Comparison of ENCODE assay signal across 35 cellular contexts in the genomic region with DNA sequence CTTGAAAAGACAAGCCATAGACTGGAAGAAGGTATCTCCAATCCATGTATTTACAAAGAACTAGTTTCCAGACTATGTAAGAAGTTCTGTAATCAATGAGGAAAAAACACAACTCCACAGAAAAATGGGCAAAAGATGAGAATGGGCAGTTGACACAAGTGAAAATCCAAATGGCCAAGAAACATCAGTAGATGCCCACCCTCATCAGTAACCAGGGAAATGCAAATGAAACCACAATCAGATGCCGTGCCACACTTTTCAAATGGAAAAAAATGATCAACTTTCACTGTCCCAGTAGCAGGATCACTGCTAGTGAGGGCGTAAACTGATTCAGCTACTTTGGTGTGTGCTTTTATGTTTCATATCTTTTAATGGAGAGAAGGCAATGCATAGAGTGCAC. TPM values are rescaled to one million over a fixed set of nuclear protein-coding genes. Genes with fewer than 3 reads are reported as not detected.
"Had no signal": no experiment of that assay in that cellular context is flagged by ENCODE, and none has a peak within 500 bp of the region (broad histone marks: within the 10 kb centered on the region; RNA-seq: fewer than 3 reads in every experiment).

No MANE protein-coding gene starts in this region.

- H3K36me3 ChIP-seq: adrenal gland, brain microvascular endothelial cell, breast epithelium had no signal

- H3K4me1 Mint-ChIP-seq: activated CD4-positive, alpha-beta T cell treated with anti-CD3 and anti-CD28 coated beads, Interleukin-2, amount 10 ng/mL, durations not matched to agents 24 days and 14 days; activated naive CD8-positive, alpha-beta T cell treated with anti-CD3 and anti-CD28 coated beads for 36 hours; activated T-helper 17 cell treated with anti-CD3 and anti-CD28 coated beads, Interleukin-2, amount 50 U/mL, for 72 hours had no signal

- H3K27ac Mint-ChIP-seq: activated B cell treated with CpG ODN at 0.5 μM for 24 hours; activated CD4-positive, alpha-beta memory T cell treated with anti-CD3 and anti-CD28 coated beads for 36 hours; activated CD4-positive, alpha-beta T cell treated with anti-CD3 and anti-CD28 coated beads, Interleukin-2, amount 10 ng/mL, durations not matched to agents 24 days and 14 days; activated CD8-positive, alpha-beta T cell treated with anti-CD3 and anti-CD28 coated beads for 36 hours; activated naive CD4-positive, alpha-beta T cell treated with anti-CD3 and anti-CD28 coated beads for 36 hours; activated naive CD4-positive, alpha-beta T cell treated with anti-CD3 and anti-CD28 coated beads, Interleukin-2, amount 50 U/mL, for 72 hours; activated naive CD8-positive, alpha-beta T cell treated with anti-CD3 and anti-CD28 coated beads for 36 hours; activated T-cell treated with anti-CD3 and anti-CD28 coated beads, Interleukin-2, amount 50 U/mL, for 72 hours; activated T-helper 1 cell treated with anti-CD3 and anti-CD28 coated beads, Interleukin-12 subunit alpha, Interleukin-12 subunit beta, Interleukin-2, Interleukin-4 antibody, amounts not matched to agents 30 ng/mL and 10 ng/mL and 1 ng/mL, durations not matched to agents 14 hours and 24 hours and 36 hours; activated T-helper 17 cell treated with anti-CD3 and anti-CD28 coated beads, Interleukin-2, amount 50 U/mL, for 72 hours; T-helper 2 cell treated with Interferon-gamma antibody and Interleukin-4, amounts not matched to agents 5 μg/mL and 100 μg/mL, for 36 hours had no signal

- H3K4me3 ChIP-seq: adrenal gland, body of pancreas, breast epithelium had no signal

- FAIRE-seq: astrocyte, TTC549 had no signal

- H3K4me1 ChIP-seq: breast epithelium had no signal

- H3K27ac ChIP-seq: adrenal gland, body of pancreas, brain microvascular endothelial cell, breast epithelium, VCaP had no signal

- ATAC-seq: activated CD8-positive, alpha-beta T cell treated with anti-CD3 and anti-CD28 coated beads for 36 hours; activated naive CD4-positive, alpha-beta T cell treated with anti-CD3 and anti-CD28 coated beads, Interleukin-2, amount 50 U/mL, for 72 hours; activated T-cell treated with anti-CD3 and anti-CD28 coated beads, Interleukin-2, amount 50 U/mL, for 4 hours; activated T-cell treated with anti-CD3 and anti-CD28 coated beads, Interleukin-2, amount 50 U/mL, for 72 hours; activated T-helper 17 cell treated with anti-CD3 and anti-CD28 coated beads, Interleukin-2, amount 50 U/mL, for 72 hours; body of pancreas had no signal

- H3K4me3 Mint-ChIP-seq: activated B cell treated with CpG ODN at 0.5 μM for 24 hours; activated CD4-positive, alpha-beta memory T cell treated with anti-CD3 and anti-CD28 coated beads for 36 hours; activated CD4-positive, alpha-beta T cell treated with anti-CD3 and anti-CD28 coated beads, Interleukin-2, amount 10 ng/mL, durations not matched to agents 24 days and 14 days; activated CD8-positive, alpha-beta T cell treated with anti-CD3 and anti-CD28 coated beads for 36 hours; activated naive CD4-positive, alpha-beta T cell treated with anti-CD3 and anti-CD28 coated beads for 36 hours; activated naive CD8-positive, alpha-beta T cell treated with anti-CD3 and anti-CD28 coated beads for 36 hours; activated T-cell treated with anti-CD3 and anti-CD28 coated beads, Interleukin-2, amount 50 U/mL, for 4 hours; activated T-cell treated with anti-CD3 and anti-CD28 coated beads, Interleukin-2, amount 50 U/mL, for 72 hours; activated T-helper 1 cell treated with anti-CD3 and anti-CD28 coated beads, Interleukin-12 subunit alpha, Interleukin-12 subunit beta, Interleukin-2, Interleukin-4 antibody, amounts not matched to agents 30 ng/mL and 10 ng/mL and 1 ng/mL, durations not matched to agents 14 hours and 24 hours and 36 hours; activated T-helper 17 cell treated with anti-CD3 and anti-CD28 coated beads, Interleukin-2, amount 50 U/mL, for 72 hours; T-helper 2 cell treated with Interferon-gamma antibody and Interleukin-4, amounts not matched to agents 5 μg/mL and 100 μg/mL, for 36 hours had no signal

- H3K36me3 Mint-ChIP-seq: activated CD4-positive, alpha-beta memory T cell treated with anti-CD3 and anti-CD28 coated beads for 36 hours; activated naive CD4-positive, alpha-beta T cell treated with anti-CD3 and anti-CD28 coated beads, Interleukin-2, amount 50 U/mL, for 72 hours; activated naive CD8-positive, alpha-beta T cell treated with anti-CD3 and anti-CD28 coated beads for 36 hours had no signal

- H3K9me3 ChIP-seq: adrenal gland, body of pancreas, breast epithelium had no signal

- H3K27me3 ChIP-seq: adrenal gland, body of pancreas had no signal

- H3K9me3 Mint-ChIP-seq: activated B cell treated with CpG ODN at 0.5 μM for 24 hours; activated CD4-positive, alpha-beta memory T cell treated with anti-CD3 and anti-CD28 coated beads for 36 hours; activated CD4-positive, alpha-beta T cell treated with anti-CD3 and anti-CD28 coated beads, Interleukin-2, amount 10 ng/mL, durations not matched to agents 24 days and 14 days; activated CD8-positive, alpha-beta T cell treated with anti-CD3 and anti-CD28 coated beads for 36 hours; activated naive CD4-positive, alpha-beta T cell treated with anti-CD3 and anti-CD28 coated beads for 36 hours; activated naive CD4-positive, alpha-beta T cell treated with anti-CD3 and anti-CD28 coated beads, Interleukin-2, amount 50 U/mL, for 72 hours; activated naive CD8-positive, alpha-beta T cell treated with anti-CD3 and anti-CD28 coated beads for 36 hours; activated T-cell treated with anti-CD3 and anti-CD28 coated beads, Interleukin-2, amount 50 U/mL, for 4 hours; activated T-cell treated with anti-CD3 and anti-CD28 coated beads, Interleukin-2, amount 50 U/mL, for 72 hours; activated T-helper 1 cell treated with anti-CD3 and anti-CD28 coated beads, Interleukin-12 subunit alpha, Interleukin-12 subunit beta, Interleukin-2, Interleukin-4 antibody, amounts not matched to agents 30 ng/mL and 10 ng/mL and 1 ng/mL, durations not matched to agents 14 hours and 24 hours and 36 hours; activated T-helper 17 cell treated with anti-CD3 and anti-CD28 coated beads, Interleukin-2, amount 50 U/mL, for 72 hours; T-helper 2 cell treated with Interferon-gamma antibody and Interleukin-4, amounts not matched to agents 5 μg/mL and 100 μg/mL, for 36 hours had no signal

- DNase-seq: activated B cell treated with CpG ODN at 0.5 μM for 24 hours; activated CD4-positive, alpha-beta memory T cell treated with anti-CD3 and anti-CD28 coated beads for 36 hours; activated CD4-positive, alpha-beta T cell treated with anti-CD3 and anti-CD28 coated beads for 4 hours; activated CD4-positive, alpha-beta T cell treated with anti-CD3 and anti-CD28 coated beads, Interleukin-2, amount 10 ng/mL, durations not matched to agents 24 days and 14 days; activated CD4-positive, alpha-beta T cell treated with anti-CD3 and anti-CD28 coated beads, Interleukin-2, amount 50 U/mL, for 1 hour; activated CD4-positive, alpha-beta T cell treated with anti-CD3 and anti-CD28 coated beads, Interleukin-2, amount 50 U/mL, for 4 hours; activated CD4-positive, CD25-positive, alpha-beta regulatory T cell treated with anti-CD3 and anti-CD28 coated beads, Interleukin-2, amount 50 U/mL, for 72 hours; activated CD8-positive, alpha-beta memory T cell treated with anti-CD3 and anti-CD28 coated beads, Interleukin-2, amount 50 U/mL, for 4 hours; activated CD8-positive, alpha-beta T cell treated with anti-CD3 and anti-CD28 coated beads for 36 hours; activated effector memory CD4-positive, alpha-beta T cell treated with anti-CD3 and anti-CD28 coated beads, Interleukin-2, amount 50 U/mL, for 16 hours; activated gamma-delta T cell treated with Interleukin-2 at 50 U/mL for 16 hours; activated naive CD4-positive, alpha-beta T cell; activated naive CD4-positive, alpha-beta T cell treated with anti-CD3 and anti-CD28 coated beads for 36 hours; activated naive CD4-positive, alpha-beta T cell treated with anti-CD3 and anti-CD28 coated beads, Interleukin-2, amount 50 U/mL, for 16 hours; activated naive CD8-positive, alpha-beta T cell treated with anti-CD3 and anti-CD28 coated beads for 36 hours; activated T-cell treated with anti-CD3 and anti-CD28 coated beads for 4 hours; activated T-cell treated with anti-CD3 and anti-CD28 coated beads, Interleukin-2, amount 50 U/mL, for 1 hour; activated T-cell treated with anti-CD3 and anti-CD28 coated beads, Interleukin-2, amount 50 U/mL, for 4 hours; activated T-cell treated with anti-CD3 and anti-CD28 coated beads, Interleukin-2, amount 50 U/mL, for 72 hours; adrenal gland; amniotic stem cell; aorta; body of pancreas; brain microvascular endothelial cell; central memory CD4-positive, alpha-beta T cell; T-helper 2 cell; T-helper 9 cell had no signal

RNA-seq across cellular contexts. Expression of gene CPEB1, which starts 4.5 kb away (rescaled TPM):
- total RNA-seq: activated B cell treated with CpG ODN at 0.5 μM for 24 hours; activated CD4-positive, alpha-beta T cell treated with anti-CD3 and anti-CD28 coated beads, Interleukin-2, amount 10 ng/mL, durations not matched to agents 24 days and 14 days; activated naive CD4-positive, alpha-beta T cell treated with anti-CD3 and anti-CD28 coated beads, Interleukin-2, amount 50 U/mL, for 72 hours; activated T-helper 1 cell treated with anti-CD3 and anti-CD28 coated beads, Interleukin-12 subunit alpha, Interleukin-12 subunit beta, Interleukin-2, Interleukin-4 antibody, amounts not matched to agents 30 ng/mL and 10 ng/mL and 1 ng/mL, durations not matched to agents 14 hours and 24 hours and 36 hours had no signal

RNA-seq across cellular contexts. Expression of gene AP3B2, which starts 58.0 kb away (rescaled TPM):
- total RNA-seq: activated CD4-positive, alpha-beta T cell treated with anti-CD3 and anti-CD28 coated beads, Interleukin-2, amount 10 ng/mL, durations not matched to agents 24 days and 14 days had no signal
